8 cellular contexts compared by ENCODE assay signal in the genomic region with DNA sequence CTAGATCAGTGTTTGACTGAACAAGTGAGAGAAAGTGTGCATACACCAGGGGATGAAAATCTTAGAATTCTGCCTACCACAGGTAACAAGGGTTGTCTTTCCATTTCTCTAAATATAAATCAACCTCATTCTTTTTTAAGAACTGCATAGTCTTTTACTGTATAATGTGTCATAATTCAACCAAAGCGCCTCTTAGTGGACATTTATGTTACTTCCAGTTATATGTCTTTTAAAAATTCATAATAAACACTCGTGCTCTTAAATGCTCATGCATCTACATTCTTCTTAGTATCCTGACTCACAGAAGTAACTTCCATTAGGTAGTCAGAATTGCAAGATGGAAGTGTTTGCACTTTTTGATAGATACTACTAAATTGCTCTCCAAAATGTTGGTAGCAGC.
DNase-seq lines count a peak whose midpoint lies in the region; ATAC-seq and TF ChIP-seq lines count a peak whose summit lies in the region.

No MANE protein-coding gene starts in this region.

- H3K27me3 Mint-ChIP-seq in activated B cell treated with CpG ODN at 0.5 μM for 24 hours = peaks cover 3% of the 10 kb centered on the region

- DNase-seq in DMS53 treated with DMSO at 0.1 percent for 48 hours (lab: John Stamatoyannopoulos, UW; ENCODE audit: unreplicated experiment) (peak; percentile 61), HL-60 (ENCODE audit: low read depth in 1 of 2, low spot score in 1 of 2) (no peak), activated B cell treated with CpG ODN at 0.5 μM for 24 hours (no peak), left lobe of liver (ENCODE audit: low spot score) (no peak), NCI-H2029 treated with DMSO at 0.1 percent for 48 hours (lab: John Stamatoyannopoulos, UW) (no peak), NCI-H146 treated with DMSO at 0.1 percent for 48 hours (lab: John Stamatoyannopoulos, UW; ENCODE audit: unreplicated experiment) (no peak), hippocampal formation (lab: John Stamatoyannopoulos, UW) (no peak)
- DNase-seq in activated CD4-positive, alpha-beta T cell treated with anti-CD3 and anti-CD28 coated beads, Interleukin-2, amount 50 U/mL, for 1 hour = no peak

- POLR2A ChIA-PET in activated B cell treated with CpG ODN at 0.5 μM for 24 hours (lab: Charles Lee) = interaction anchor here (0.6 to 2.2 kb wide), 5 partner anchors 83 to 302 kb away, joined by 4 to 7 read pairs (median 4); a partner anchor contains a TSS

- H3K4me1 Mint-ChIP-seq in activated B cell treated with CpG ODN at 0.5 μM for 24 hours = peaks cover 11% of the 10 kb centered on the region

- TF ChIP-seq CTCF in HL-60 (IDR thresholded peaks at IDR 0.05; ENCODE audit: insufficient read depth, low read length) (peak; percentile 37), activated B cell treated with CpG ODN at 0.5 μM for 24 hours (IDR thresholded peaks at IDR 0.05) (peak; percentile 55)

- intact Hi-C loops in activated B cell treated with CpG ODN at 0.5 μM for 24 hours (cut with micrococcal nuclease) = loop anchor here (1.0 kb wide), 3 partner anchors 83 to 226 kb away; no protein-coding TSS in a partner anchor

- ATAC-seq in activated B cell treated with CpG ODN at 0.5 μM for 24 hours (ENCODE audit: low read depth) = peak; percentile 41
- peak; percentile 47 for ATAC-seq in left lobe of liver

- no peaks in the 10 kb centered on the region for H3K9me3 Mint-ChIP-seq in activated B cell treated with CpG ODN at 0.5 μM for 24 hours

- no peaks in the 10 kb centered on the region for H3K27me3 ChIP-seq in HL-60 (ENCODE audit: insufficient read depth, poor library complexity, severe bottlenecking)

- H3K36me3 Mint-ChIP-seq in activated B cell treated with CpG ODN at 0.5 μM for 24 hours (ENCODE audit: low read depth) = peaks cover 2% of the 10 kb centered on the region

- no peak overlapping the region for H3K27ac ChIP-seq in HL-60 (replicated peaks)

- H3K4me3 ChIP-seq in HL-60 (replicated peaks; ENCODE audit: insufficient read depth, low read length) = no peak overlapping the region

- CTCF ChIA-PET in activated B cell treated with CpG ODN at 0.5 μM for 24 hours (lab: Charles Lee) = interaction anchor here (0.7 to 9.7 kb wide), 29 partner anchors 8 to 226 kb away, joined by 3 to 158 read pairs (median 4); a partner anchor contains a TSS

- H3K27ac Mint-ChIP-seq in activated B cell treated with CpG ODN at 0.5 μM for 24 hours = no peak overlapping the region

- no peak overlapping the region for H3K4me3 Mint-ChIP-seq in activated B cell treated with CpG ODN at 0.5 μM for 24 hours
